25 cellular contexts compared by ENCODE assay signal in genomic region chr14:56676042-56676441, GRCh38.
DNase-seq lines count a peak whose midpoint lies in the region; ATAC-seq, FAIRE-seq and TF ChIP-seq lines count a peak whose summit lies in the region.
"Had no signal": no experiment of that assay in that cellular context is flagged by ENCODE, and none has a peak within 500 bp of the region (broad histone marks: within the 10 kb centered on the region; RNA-seq: fewer than 3 reads in every experiment).

No MANE protein-coding gene starts in this region.

- H3K27me3 ChIP-seq in Caco-2 (replicated peaks; ENCODE audit: control insufficient read depth, insufficient read depth, low read length): no peaks in the 10 kb centered on the region
- H3K27me3 ChIP-seq in bronchial epithelial cell (ENCODE audit: control insufficient read depth, insufficient read depth, low read length): no peaks in the 10 kb centered on the region
- no peaks in the 10 kb centered on the region for H3K27me3 ChIP-seq in left lung
- H3K27me3 ChIP-seq in upper lobe of left lung: no peaks in the 10 kb centered on the region
- H3K27me3 ChIP-seq: BLaER1 treated with 17β-estradiol and CSF1 and Interleukin-3, amounts not matched to agents 10 nM and 100 nM; MG63; Peyer's patch; SJSA1 had no signal

- no peaks in the 10 kb centered on the region for H3K9me3 ChIP-seq in Caco-2
- peaks cover 0 to 7% of the 10 kb centered on the region in 2 donors for H3K9me3 ChIP-seq in left lung
- no peaks in the 10 kb centered on the region for H3K9me3 ChIP-seq in upper lobe of left lung
- H3K9me3 ChIP-seq: HAP-1, MG63, Peyer's patch, SJSA1 had no signal

- CTCF ChIA-PET in Caco-2 (lab: Charles Lee): no interaction called here

- H3K9me3 Mint-ChIP-seq in Caco-2 (ENCODE audit: unreplicated experiment): no peaks in the 10 kb centered on the region

- no TSS peak for BruUV-seq in Caco-2 (replicated peaks; lab: Mats Ljungman, UMichigan)

- H3K27ac ChIP-seq in left lung (no peak overlapping the region), upper lobe of left lung (no peak overlapping the region)
- H3K27ac ChIP-seq: BLaER1 treated with 17β-estradiol and CSF1 and Interleukin-3, amounts not matched to agents 10 nM and 100 nM; Peyer's patch; SJSA1 had no signal

- no peaks in the 10 kb centered on the region for H3K27me3 Mint-ChIP-seq in Caco-2 (ENCODE audit: insufficient read depth, unreplicated experiment)

- H3K36me3 Mint-ChIP-seq in Caco-2 (ENCODE audit: insufficient read depth, unreplicated experiment): no peaks in the 10 kb centered on the region

- peaks cover 11% of the 10 kb centered on the region for H3K4me1 ChIP-seq in Caco-2
- no peaks in the 10 kb centered on the region for H3K4me1 ChIP-seq in left lung
- no peaks in the 10 kb centered on the region for H3K4me1 ChIP-seq in upper lobe of left lung
- H3K4me1 ChIP-seq: HAP-1, Peyer's patch, SJSA1 had no signal

- TF ChIP-seq EP300 in upper lobe of left lung (IDR thresholded peaks at IDR 0.05): no peak

- H3K36me3 ChIP-seq in Caco-2 (ENCODE audit: control insufficient read depth, insufficient read depth, low read length) (no peaks in the 10 kb centered on the region), bronchial epithelial cell (ENCODE audit: control insufficient read depth, insufficient read depth, low read length) (no peaks in the 10 kb centered on the region), left lung (no peaks in the 10 kb centered on the region), upper lobe of left lung (no peaks in the 10 kb centered on the region)
- H3K36me3 ChIP-seq: BLaER1 treated with 17β-estradiol and CSF1 and Interleukin-3, amounts not matched to agents 10 nM and 100 nM; HAP-1; MG63; Peyer's patch; SJSA1 had no signal

- TF ChIP-seq CTCF in Caco-2 (IDR thresholded peaks at IDR 0.05; ENCODE audit: insufficient read depth in 1 of 2, low read depth in 1 of 2, low read length in 1 of 2, severe bottlenecking in 1 of 2, unreplicated experiment in 1 of 2): no peak
- no peak for TF ChIP-seq CTCF in bronchial epithelial cell (IDR thresholded peaks at IDR 0.05; ENCODE audit: insufficient read depth, low read length, severe bottlenecking)
- no peak for TF ChIP-seq CTCF in left lung (IDR thresholded peaks at IDR 0.05)
- no peak for TF ChIP-seq CTCF in upper lobe of left lung (IDR thresholded peaks at IDR 0.05)

- H3K27ac Mint-ChIP-seq in Caco-2 (ENCODE audit: unreplicated experiment): peak overlapping the region; percentile 60
- H3K27ac Mint-ChIP-seq: CD4-positive, alpha-beta T cell; GM23338; HFFc6 had no signal

- H3K4me1 Mint-ChIP-seq in Caco-2 (ENCODE audit: low read depth, unreplicated experiment): peaks cover 25% of the 10 kb centered on the region
- H3K4me1 Mint-ChIP-seq: GM23338 had no signal

- POLR2A ChIA-PET in Caco-2 (lab: Charles Lee): no interaction called here

- intact Hi-C loops in Caco-2 (cut with micrococcal nuclease; ENCODE audit: unreplicated experiment) (no loop called here), left lung (cut with DNase I) (no loop called here)

- TF ChIP-seq POLR2A in upper lobe of left lung (IDR thresholded peaks at IDR 0.05) (no peak), GM18505 (IDR thresholded peaks at IDR 0.05; ENCODE audit: borderline replicate concordance, extremely low read depth, insufficient read depth, insufficient read length) (no peak)

- FAIRE-seq in bronchial epithelial cell (lab: Jason Lieb, UNC): no peak
- FAIRE-seq: A204.1, G401.6 had no signal

- ATAC-seq in left lung (peak; percentile 82), upper lobe of left lung (ENCODE audit: low FRiP score in 2 of 2) (peak; percentile 6 to 70), GM18505 (IDR thresholded peaks at IDR 0.05; ENCODE audit: unreplicated experiment) (no peak)
- ATAC-seq: GM23338 had no signal

- DNase-seq in Caco-2 (peak in 1 of 2 experiments; percentile 56), bronchial epithelial cell (ENCODE audit: low read depth) (peak; percentile 15), left lung (no peak), upper lobe of left lung (no peak), NCI-H446 (lab: John Stamatoyannopoulos, UW) (no peak), kidney tubule cell (ENCODE audit: low spot score) (no peak)
- DNase-seq: AML-193; CD4-positive, alpha-beta T cell; DMS53; HFFc6; IMR-90; KG1; MG63; NCI-H1105 treated with DMSO at 0.1 percent for 48 hours; NCI-H2029; NCI-H446 treated with DMSO at 0.1 percent for 48 hours; NCI-H526 treated with DMSO at 0.1 percent for 48 hours; Peyer's patch had no signal

- 66 to 74% methylated on average over 5 of the region's 5 CpGs for WGBS in upper lobe of left lung, 2 donors

- peak overlapping the region; percentile 28 for H3K4me3 Mint-ChIP-seq in Caco-2 (ENCODE audit: unreplicated experiment)
- H3K4me3 Mint-ChIP-seq: CD4-positive, alpha-beta T cell; GM23338; HFFc6 had no signal

- no peak overlapping the region for H3K4me3 ChIP-seq in Caco-2 (ENCODE audit: low read depth, low read length)
- no peak overlapping the region for H3K4me3 ChIP-seq in bronchial epithelial cell (ENCODE audit: low read depth, low read length)
- H3K4me3 ChIP-seq in left lung: no peak overlapping the region
- no peak overlapping the region for H3K4me3 ChIP-seq in upper lobe of left lung
- H3K4me3 ChIP-seq: BLaER1 treated with 17β-estradiol and CSF1 and Interleukin-3, amounts not matched to agents 10 nM and 100 nM; GM23338; HAP-1; MG63; Peyer's patch; SJSA1 had no signal
